Comparison of ENCODE assay signal across 1 cellular context in genomic region chr22:23756891-23757290, GRCh38.
TF ChIP-seq lines count a peak whose summit lies in the region.

No MANE protein-coding gene starts in this region.

TF ChIP-seq in WTC11, 78 proteins besides CTCF, POLR2A, EP300 and RAD21 (continued from another document):
- TF ChIP-seq PREB (CRISPR knock-in tag; IDR thresholded peaks at IDR 0.05; ENCODE audit: borderline replicate concordance), result no peak
- TF ChIP-seq ZNF396 (CRISPR knock-in tag; IDR thresholded peaks at IDR 0.05; ENCODE audit: borderline replicate concordance), result no peak
- no peak for TF ChIP-seq EMX1 (CRISPR knock-in tag; IDR thresholded peaks at IDR 0.05)
- no peak for TF ChIP-seq JAZF1 (CRISPR knock-in tag; IDR thresholded peaks at IDR 0.05)
- no peak for TF ChIP-seq ZBTB21 (CRISPR knock-in tag; IDR thresholded peaks at IDR 0.05; ENCODE audit: borderline replicate concordance)
- no peak for TF ChIP-seq MXD4 (CRISPR knock-in tag; IDR thresholded peaks at IDR 0.05; ENCODE audit: borderline replicate concordance)
- TF ChIP-seq TEAD1 (CRISPR knock-in tag; IDR thresholded peaks at IDR 0.05), result no peak
- no peak for TF ChIP-seq E2F1 (CRISPR knock-in tag; IDR thresholded peaks at IDR 0.05)
- no peak for TF ChIP-seq JUN (CRISPR knock-in tag; IDR thresholded peaks at IDR 0.05)
